9 cellular contexts compared by ENCODE assay signal in genomic region chrX:100413231-100413630, GRCh38. TPM values are rescaled to one million over a fixed set of nuclear protein-coding genes. Genes with fewer than 3 reads are reported as not detected.
DNase-seq lines count a peak whose midpoint lies in the region; ATAC-seq, FAIRE-seq and TF ChIP-seq lines count a peak whose summit lies in the region.
"Had no signal": no experiment of that assay in that cellular context is flagged by ENCODE, and none has a peak within 500 bp of the region (broad histone marks: within the 10 kb centered on the region; RNA-seq: fewer than 3 reads in every experiment).

No MANE protein-coding gene starts in this region.

- no peak overlapping the region for H3K9ac ChIP-seq in HUES64 (ENCODE audit: low read depth, low read length)
- no peak overlapping the region for H3K9ac ChIP-seq in H1 (replicated peaks in 1 of 4; ENCODE audit: extremely low read depth in 1 of 4, low read depth in 3 of 4, low read length in 3 of 4)

- H3K4me1 ChIP-seq in HUES64 (ENCODE audit: insufficient read depth, low read length) (peaks cover 15% of the 10 kb centered on the region; the same call in 1 of the 2 replicates), Panc1 (ENCODE audit: control insufficient read depth, insufficient read depth, low read length) (no peaks in the 10 kb centered on the region), H1 (replicated peaks in 1 of 4; ENCODE audit: control insufficient read depth in 3 of 4, insufficient read depth in 4 of 4, low read length in 3 of 4) (peaks cover 0 to 9% (median 1%) of the 10 kb centered on the region in 4 experiments; a peak in 5 of 7 replicates)
- H3K4me1 ChIP-seq: Caco-2 had no signal

- no peak overlapping the region for H4K8ac ChIP-seq in H1 (ENCODE audit: extremely low read depth, insufficient read depth, low read length)

- no peak overlapping the region for H2BK120ac ChIP-seq in H1 (replicated peaks; ENCODE audit: low read depth, low read length)

- no peak overlapping the region for H3K23ac ChIP-seq in H1 (ENCODE audit: insufficient read length)

- FAIRE-seq in H1 (lab: Jason Lieb, UNC): peak; percentile 57

- DNase-seq in NCI-H1436 (lab: John Stamatoyannopoulos, UW) (peak; percentile 46), NCI-H1436 treated with DMSO at 0.1 percent for 48 hours (lab: John Stamatoyannopoulos, UW) (no peak), Panc1 (ENCODE audit: low read depth, low spot score) (no peak), H1 (ENCODE audit: low read depth in 1 of 2, low spot score in 2 of 2) (no peak), myocyte (ENCODE audit: low read depth) (peak; percentile 44), UCSD-AML1 (lab: John Stamatoyannopoulos, UW; ENCODE audit: unreplicated experiment) (no peak)

- no peak overlapping the region for H4K91ac ChIP-seq in H1 (replicated peaks; ENCODE audit: insufficient read length, low read length)

- peak; percentile 69 to 72 for TF ChIP-seq RAD21 in H1 (IDR thresholded peaks at IDR 0.05 in 1 of 2, conservative IDR thresholded peaks at IDR 0.05 in 1 of 2; ENCODE audit: low read depth in 2 of 2, low read length in 2 of 2)

- H4K20me1 ChIP-seq in H1 (replicated peaks in 1 of 2; ENCODE audit: control insufficient read depth in 1 of 2, insufficient read depth in 2 of 2, low read length in 2 of 2): peaks cover 0 to under 1% of the 10 kb centered on the region in 2 experiments

- no peak for TF ChIP-seq EP300 in H1 (IDR thresholded peaks at IDR 0.05; ENCODE audit: borderline replicate concordance in 1 of 2, low read depth in 2 of 2, low read length in 2 of 2)

- H3K56ac ChIP-seq in H1 (replicated peaks; ENCODE audit: insufficient read length, low read depth, low read length): no peak overlapping the region

- H3K79me1 ChIP-seq in H1 (ENCODE audit: low read depth, low read length): no peaks in the 10 kb centered on the region

- H3K79me2 ChIP-seq in H1 (ENCODE audit: control insufficient read depth in 1 of 2, insufficient read depth in 2 of 2, low read length in 2 of 2): no peaks in the 10 kb centered on the region

- peak; percentile 58 for TF ChIP-seq CTCF in Panc1 (IDR thresholded peaks at IDR 0.05)
- TF ChIP-seq CTCF in H1 (IDR thresholded peaks at IDR 0.05; ENCODE audit: control extremely low read depth in 1 of 3, insufficient read depth in 1 of 3, low read depth in 1 of 3, low read length in 3 of 3): peak in 2 of 3 experiments; percentile 22 to 40; a peak in 3 of 4 replicates

- H3K27me3 ChIP-seq in HUES64 (ENCODE audit: insufficient read depth, low read length): peaks cover 48% of the 10 kb centered on the region
- H3K27me3 ChIP-seq in Panc1 (ENCODE audit: control insufficient read depth, insufficient read depth, low read length): peaks cover 10% of the 10 kb centered on the region; the same call in 1 of the 2 replicates
- H3K27me3 ChIP-seq in H1 (replicated peaks in 1 of 4; ENCODE audit: control insufficient read depth in 3 of 4, extremely low read depth in 1 of 4, insufficient read depth in 3 of 4, low read length in 3 of 4): peaks cover 29 to 44% (median 43%) of the 10 kb centered on the region in 4 experiments

- H3K27ac ChIP-seq in HUES64 (ENCODE audit: low read depth, low read length): no peak overlapping the region
- H3K27ac ChIP-seq in Panc1 (ENCODE audit: low read length): no peak overlapping the region
- no peak overlapping the region for H3K27ac ChIP-seq in H1 (ENCODE audit: low read depth, low read length)

- BruUV-seq in Panc1 (replicated peaks; lab: Mats Ljungman, UMichigan): no TSS peak

- 10% methylated on average over 4 of the region's 5 CpGs for WGBS in HUES64
- 12% methylated on average over 5 of the region's 5 CpGs; no CpG with 5 or more reads in 1 of the 2 experiments for WGBS in H1 (ENCODE audit: extremely low coverage in 1 of 2, insufficient coverage in 1 of 2, insufficient read length in 1 of 2, insufficient replicate concordance in 2 of 2, low coverage in 1 of 2, low lambda C conversion rate in 2 of 2, missing lambda C conversion rate in 1 of 2), 2 experiments

- no peak overlapping the region for H4K5ac ChIP-seq in H1 (ENCODE audit: insufficient read length, low read depth, low read length)

- H3K4me2 ChIP-seq in H1 (ENCODE audit: insufficient read depth in 1 of 2, low read depth in 2 of 2, low read length in 2 of 2): peak overlapping the region; percentile 21 to 85; a peak in 2 of 4 replicates

- in situ Hi-C loops in Panc1 (cut with HindIII; ENCODE audit: low pct_unique_long_range_greater_than_20kb, low sequenced_read_pairs): no loop called here

- no peak overlapping the region for H3K18ac ChIP-seq in H1 (ENCODE audit: extremely low read depth, low read length)

- intact Hi-C loops in Panc1 (cut with micrococcal nuclease; ENCODE audit: unreplicated experiment): loop anchor here (5.0 to 10.0 kb wide), 2 partner anchors 46 to 1108 kb away; no protein-coding TSS in a partner anchor

- ATAC-seq in GM19463 (IDR thresholded peaks at IDR 0.05; ENCODE audit: unreplicated experiment): peak; percentile 71
- ATAC-seq in Panc1: peak; percentile 78

- peaks cover 3% of the 10 kb centered on the region; the same call in 1 of the 2 replicates for H3K23me2 ChIP-seq in H1 (ENCODE audit: low read depth, low read length)

- H2AK5ac ChIP-seq in H1 (ENCODE audit: low read depth, low read length): no peak overlapping the region

- H3K9me3 ChIP-seq in HUES64 (ENCODE audit: insufficient read depth, low read depth, low read length) (no peaks in the 10 kb centered on the region), Panc1 (ENCODE audit: control insufficient read depth, insufficient read depth, low read depth, low read length) (no peaks in the 10 kb centered on the region), H1 (ENCODE audit: insufficient read depth in 2 of 2, low read depth in 1 of 2, low read length in 1 of 2) (no peaks in the 10 kb centered on the region)
- H3K9me3 ChIP-seq: Caco-2 had no signal

- no peak overlapping the region for H3K14ac ChIP-seq in H1 (ENCODE audit: insufficient read length)

- H3K36me3 ChIP-seq in HUES64 (ENCODE audit: insufficient read depth, low read length) (no peaks in the 10 kb centered on the region), Panc1 (ENCODE audit: control insufficient read depth, insufficient read depth, low read length) (no peaks in the 10 kb centered on the region), H1 (ENCODE audit: control insufficient read depth in 2 of 4, insufficient read depth in 4 of 4, low read length in 3 of 4) (no peaks in the 10 kb centered on the region)

- no peak overlapping the region for H3K4ac ChIP-seq in H1 (replicated peaks; ENCODE audit: insufficient read length, low read depth, low read length)

- TF ChIP-seq POLR2A in H1 (IDR thresholded peaks at IDR 0.05; ENCODE audit: control extremely low read depth in 1 of 2, low read depth in 2 of 2, low read length in 2 of 2): no peak

- H2BK20ac ChIP-seq in H1 (ENCODE audit: low read length): no peak overlapping the region

- CTCF ChIA-PET in Panc1 (lab: Charles Lee) (interaction anchor here (0.6 to 1.3 kb wide), 4 partner anchors 35 to 1109 kb away, joined by 3 to 7 read pairs (median 3); no protein-coding TSS in a partner anchor), H1 (lab: Charles Lee; ENCODE audit: partially characterized antibody) (interaction anchor here (0.5 to 4.5 kb wide), 24 partner anchors 10 to 474 kb away, joined by 3 to 51 read pairs (median 4); no protein-coding TSS in a partner anchor)

- POLR2A ChIA-PET in Panc1 (lab: Charles Lee) (interaction anchor here (0.5 kb wide), 1 partner anchor 857 kb away, joined by 3 read pairs; no protein-coding TSS in a partner anchor), H1 (lab: Charles Lee; ENCODE audit: partially characterized antibody) (no interaction called here)

- H2BK5ac ChIP-seq in H1 (ENCODE audit: low read depth, low read length): no peak overlapping the region

- H3K4me3 ChIP-seq in HUES64 (ENCODE audit: low read length) (peak overlapping the region; percentile 38; the same call in 1 of the 2 replicates), Panc1 (ENCODE audit: low read depth in 2 of 2, low read length in 2 of 2) (no peak overlapping the region), H1 (ENCODE audit: extremely low read depth in 1 of 4, insufficient read depth in 2 of 4, low read depth in 3 of 4, low read length in 4 of 4) (peak overlapping the region in 1 of 4 experiments; percentile 44; a peak in 1 of 8 replicates)

- H2AFZ ChIP-seq in H1 (ENCODE audit: low read length): no peak overlapping the region

- H2BK12ac ChIP-seq in H1 (ENCODE audit: low read depth, low read length): no peak overlapping the region

- no peak overlapping the region for H2BK15ac ChIP-seq in H1 (ENCODE audit: low read length)

TF ChIP-seq in H1, 55 proteins besides CTCF, POLR2A, EP300 and RAD21:
- no peak for TF ChIP-seq TBP (IDR thresholded peaks at IDR 0.05; ENCODE audit: low read depth, low read length)
- TF ChIP-seq SIN3A (conservative IDR thresholded peaks at IDR 0.05 in 1 of 2, IDR thresholded peaks at IDR 0.05 in 1 of 2; ENCODE audit: low read depth in 1 of 2, low read length in 2 of 2): no peak
- TF ChIP-seq NANOG (IDR thresholded peaks at IDR 0.05; ENCODE audit: insufficient read depth, low read depth, low read length, poor library complexity, severe bottlenecking): no peak
- no peak for TF ChIP-seq RFX5 (IDR thresholded peaks at IDR 0.05; ENCODE audit: borderline replicate concordance, low read depth, low read length)
TF ChIP-seq in H1: peak in this region for 0.

RNA-seq across cellular contexts. Expression of gene PCDH19, which starts 3.2 kb away (rescaled TPM):
- 1.6 TPM for polyA plus RNA-seq in HUES64 (2013, experiment 1 of 2)
- 2.6 TPM for polyA plus RNA-seq in HUES64 (2013, experiment 2 of 2)
- 0.08 TPM for total RNA-seq in Panc1 (2021; ENCODE audit: unreplicated experiment)
- polyA plus RNA-seq in Panc1 (2012; ENCODE audit: insufficient read length): 0.05 TPM
- 0.46 and 1.2 TPM in 2 replicates for total RNA-seq in H1 (2021; fragmentation: NEBNext Ultra II Directional; extraction: Animal tissue kit (Norgen Biotek cat#: 25700))
- polyA plus RNA-seq in H1 (2011; rRNA removed): 0.12 and 0.17 TPM in 2 replicates
- 0.10 TPM for polyA plus RNA-seq in H1 (2011; cell fraction: cytosol; rRNA removed)
- polyA plus RNA-seq in H1 (2011; cell fraction: nucleus; rRNA removed): 0.56 TPM
- 0.10 to 0.23 TPM (median 0.17 TPM) in 4 replicates for polyA plus RNA-seq in H1 (2012, experiment 1 of 2)
- 0.05 TPM for polyA plus RNA-seq in H1 (2012, experiment 2 of 2)
- polyA plus RNA-seq in H1 (2013, experiment 1 of 2): 0.43 TPM
- polyA plus RNA-seq in H1 (2013, experiment 2 of 2): 0.50 TPM
- 0.22 and 0.60 TPM in 2 replicates for polyA minus RNA-seq in H1 (2011; rRNA and poly(A)+ RNA removed)
- polyA minus RNA-seq in H1 (2011; cell fraction: cytosol; rRNA and poly(A)+ RNA removed): 0.22 TPM
- 0.80 TPM for polyA minus RNA-seq in H1 (2011; cell fraction: nucleus; rRNA and poly(A)+ RNA removed)
- total RNA-seq in myocyte: under 0.01 TPM in 1 of 2 replicates, not detected in the other
- polyA plus RNA-seq in myocyte (2012): 0.03 TPM

Comparison
In these comparisons a context has a peak if more than half of its experiments do, and no peak if none do; other contexts are left out.
1. DNase-seq: peak in NCI-H1436 (single experiment) and myocyte (single experiment); none in NCI-H1436 treated with DMSO at 0.1 percent for 48 hours (single experiment), Panc1 (single experiment), H1 (0 of 2) and UCSD-AML1 (single experiment).